ENCODE assay signal across 9 cellular contexts in genomic region chr5:62005551-62005950, GRCh38.
"Had no signal": no experiment of that assay in that cellular context is flagged by ENCODE, and none has a peak within 500 bp of the region (broad histone marks: within the 10 kb centered on the region; RNA-seq: fewer than 3 reads in every experiment).

No MANE protein-coding gene starts in this region.

- H3K4me3 ChIP-seq: HAP-1 had no signal

- H3K36me3 ChIP-seq: HAP-1 had no signal

- H3K4me3 Mint-ChIP-seq: HFFc6 had no signal

- DNase-seq: GOT3, H7, HFFc6, KBM-7 had no signal

- H3K4me1 Mint-ChIP-seq: IgD-negative memory B cell had no signal

- H3K4me1 ChIP-seq: HAP-1 had no signal

- H3K27ac Mint-ChIP-seq: HFFc6, IgD-negative memory B cell had no signal

- H3K9me3 ChIP-seq: HAP-1 had no signal

- FAIRE-seq: HepG2 had no signal

- H3K36me3 Mint-ChIP-seq: IgD-negative memory B cell had no signal

- H3K27ac ChIP-seq: HL-60 had no signal

- ATAC-seq: HCT116, HepG2 had no signal
